Comparison of ENCODE assay signal across 27 cellular contexts in genomic region chr4:85280963-85281362, GRCh38.
"Had no signal": no experiment of that assay in that cellular context is flagged by ENCODE, and none has a peak within 500 bp of the region (broad histone marks: within the 10 kb centered on the region; RNA-seq: fewer than 3 reads in every experiment).

No MANE protein-coding gene starts in this region.

- H3K36me3 ChIP-seq: stomach, suprapubic skin, thoracic aorta, thyroid gland, tibial artery, tibial nerve, transverse colon, upper lobe of left lung, upper lobe of right lung, uterus, vagina had no signal

- ATAC-seq: stimulated activated effector memory CD8-positive, alpha-beta T cell treated with anti-CD3 and anti-CD28 coated beads, Interleukin-12 subunit alpha, Interleukin-12 subunit beta, amount 100 ng/mL, for 72 hours; stimulated activated memory B cell treated with anti-CD40 and anti-IgM and Interleukin-4, amounts not matched to agents 10 μg/mL and 1 μg/mL and 100 μg/mL, for 72 hours; stimulated activated naive B cell treated with anti-CD40 and anti-IgM and Interleukin-4, amounts not matched to agents 10 μg/mL and 1 μg/mL and 100 μg/mL, for 72 hours; stimulated activated naive CD8-positive, alpha-beta T cell treated with anti-CD3 and anti-CD28 coated beads, Interleukin-15, amount 100 ng/mL, for 72 hours; stimulated activated naive CD8-positive, alpha-beta T cell treated with anti-CD3 and anti-CD28 coated beads, Interleukin-15, Interleukin-2, amounts not matched to agents 100 U/mL and 50 U/mL, for 24 hours; upper lobe of right lung had no signal

- DNase-seq: stimulated activated CD4-positive, alpha-beta T cell treated with anti-CD3 and anti-CD28 coated beads, Interleukin-2, amount 100 ng/mL, for 48 hours; stimulated activated CD4-positive, alpha-beta T cell treated with anti-CD3 and anti-CD28 coated beads, Interleukin-4, amount 100 ng/mL, for 1 hour; stimulated activated CD4-positive, alpha-beta T cell treated with anti-CD3 and anti-CD28 coated beads, Interleukin-4, amount 100 ng/mL, for 24 hours; stimulated activated CD4-positive, alpha-beta T cell treated with anti-CD3 and anti-CD28 coated beads, Interleukin-4, amount 100 ng/mL, for 4 hours; stimulated activated CD8-positive, alpha-beta memory T cell treated with anti-CD3 and anti-CD28 coated beads, Interleukin-4, amount 100 ng/mL, for 48 hours; stimulated activated naive B cell treated with anti-CD40 and anti-IgM and Interleukin-4, amounts not matched to agents 10 μg/mL and 1 μg/mL and 100 μg/mL, for 72 hours; stimulated activated naive CD4-positive, alpha-beta T cell; stimulated activated naive CD4-positive, alpha-beta T cell treated with Interleukin-2 at 50 U/mL for 16 hours; stimulated activated naive CD8-positive, alpha-beta T cell treated with anti-CD3 and anti-CD28 coated beads, Interleukin-15, amount 100 ng/mL, for 72 hours; stimulated activated naive CD8-positive, alpha-beta T cell treated with anti-CD3 and anti-CD28 coated beads, Interleukin-15, Interleukin-2, amounts not matched to agents 100 U/mL and 50 U/mL, for 24 hours; stomach; substantia nigra; testis; thyroid gland; tibial artery; transverse colon; trophoblast cell; upper lobe of left lung; upper lobe of right lung; uterus had no signal

- H3K4me3 ChIP-seq: stomach, suprapubic skin, testis, thoracic aorta, thyroid gland, tibial artery, tibial nerve, transverse colon, upper lobe of left lung, upper lobe of right lung, uterus, vagina had no signal

- H3K4me1 ChIP-seq: stomach, suprapubic skin, testis, thyroid gland, tibial artery, tibial nerve, transverse colon, upper lobe of left lung, upper lobe of right lung, uterus, vagina had no signal

- H3K27ac ChIP-seq: stomach, suprapubic skin, testis, thoracic aorta, thyroid gland, tibial artery, tibial nerve, transverse colon, upper lobe of left lung, upper lobe of right lung, uterus, vagina had no signal

- H3K27me3 ChIP-seq: stomach, suprapubic skin, testis, thyroid gland, tibial artery, tibial nerve, transverse colon, upper lobe of left lung, upper lobe of right lung, uterus, vagina had no signal

- FAIRE-seq: urothelium cell line had no signal

- H3K9me3 ChIP-seq: stomach, suprapubic skin, testis, thoracic aorta, thyroid gland, tibial artery, transverse colon, upper lobe of left lung, upper lobe of right lung, uterus, vagina had no signal
